ENCODE assay signal across 18 cellular contexts in the genomic region with DNA sequence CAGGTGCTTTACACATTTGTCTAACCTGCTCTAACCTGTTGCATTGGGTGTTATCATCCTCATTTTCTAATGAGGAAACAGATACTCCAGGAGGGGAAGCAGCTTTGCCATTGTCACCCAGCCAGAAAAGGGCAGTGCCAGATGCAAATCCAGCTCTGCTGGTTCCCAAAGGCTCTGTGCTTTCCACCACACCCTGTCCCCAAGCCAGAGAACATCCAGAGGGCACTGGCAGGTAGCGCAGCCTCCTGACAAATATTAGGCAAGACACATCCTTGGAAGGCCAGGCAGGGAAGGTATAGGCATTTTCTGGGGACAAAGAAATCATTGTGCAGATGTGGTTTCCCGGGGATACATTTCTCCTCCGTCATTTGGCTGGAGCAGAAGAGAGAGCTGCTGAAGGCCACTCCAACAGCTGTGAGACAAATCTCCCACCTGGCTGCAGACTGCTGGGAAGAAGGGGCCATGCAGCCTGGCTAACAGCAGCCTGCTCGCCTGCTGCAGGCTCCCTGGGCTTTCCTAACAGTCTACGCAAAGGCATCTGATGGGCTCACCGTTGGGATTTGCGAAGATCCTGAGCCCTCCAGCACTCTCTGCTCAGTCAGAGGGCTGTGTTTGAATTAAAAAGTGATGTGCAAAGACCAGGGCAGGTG.
DNase-seq lines count a peak whose midpoint lies in the region; ATAC-seq and TF ChIP-seq lines count a peak whose summit lies in the region.
"Had no signal": no experiment of that assay in that cellular context is flagged by ENCODE, and none has a peak within 500 bp of the region (broad histone marks: within the 10 kb centered on the region; RNA-seq: fewer than 3 reads in every experiment).

No MANE protein-coding gene starts in this region.

- ATAC-seq in Right ventricle myocardium superior (ENCODE audit: poor library complexity) = no peak
- ATAC-seq in Right ventricle myocardium inferior = no peak
- no peak for ATAC-seq in left ventricle myocardium superior
- ATAC-seq in HG02973 (IDR thresholded peaks at IDR 0.05; ENCODE audit: unreplicated experiment) = no peak
- ATAC-seq in HG03196 (IDR thresholded peaks at IDR 0.05; ENCODE audit: unreplicated experiment) = no peak
- ATAC-seq: PC-3 had no signal

- peaks cover 34% of the 10 kb centered on the region for H3K4me1 ChIP-seq in suprapubic skin

- DNase-seq in Right ventricle myocardium superior (peak; percentile 20), Right ventricle myocardium inferior (ENCODE audit: missing footprints) (no peak), SW480 (ENCODE audit: low spot score) (peak; percentile 23), left ventricle myocardium superior (peak; percentile 10), suprapubic skin (ENCODE audit: low spot score in 2 of 2) (no peak), KBM-7 (no peak)
- DNase-seq: DMS 273 treated with DMSO at 0.1 percent for 48 hours, H9, Kasumi-1, NCI-H1417 treated with DMSO at 0.1 percent for 48 hours, NCI-H2081 treated with DMSO at 0.1 percent for 48 hours, NCI-H2227 treated with DMSO at 0.1 percent for 48 hours, NCI-H69, PC-3, SHP77 had no signal

- no peak for TF ChIP-seq CTCF in suprapubic skin (IDR thresholded peaks at IDR 0.05)

- H3K27me3 ChIP-seq in suprapubic skin = no peaks in the 10 kb centered on the region
- H3K27me3 ChIP-seq: BLaER1 treated with 17β-estradiol and CSF1 and Interleukin-3, amounts not matched to agents 10 nM and 100 nM had no signal

- intact Hi-C loops in Right ventricle myocardium superior (cut with DNase I) (no loop called here), Right ventricle myocardium inferior (cut with DNase I) (no loop called here), left ventricle myocardium superior (cut with micrococcal nuclease) (no loop called here)

- in situ Hi-C loops in KBM-7 (cut with MboI; ENCODE audit: low pct_unique_long_range_greater_than_20kb, low sequenced_read_pairs) = no loop called here

- peaks cover 11% of the 10 kb centered on the region for H3K36me3 ChIP-seq in suprapubic skin
- H3K36me3 ChIP-seq: BLaER1 treated with 17β-estradiol and CSF1 and Interleukin-3, amounts not matched to agents 10 nM and 100 nM had no signal

- no peaks in the 10 kb centered on the region for H3K9me3 ChIP-seq in suprapubic skin
- H3K9me3 ChIP-seq: BLaER1 treated with 17β-estradiol and CSF1 and Interleukin-3, amounts not matched to agents 10 nM and 100 nM had no signal

- WGBS in suprapubic skin = 72% methylated on average over 4 of the region's 7 CpGs

- no peak for TF ChIP-seq EP300 in suprapubic skin (IDR thresholded peaks at IDR 0.05)

- H3K4me3 ChIP-seq in suprapubic skin = no peak overlapping the region
- H3K4me3 ChIP-seq: BLaER1 treated with 17β-estradiol and CSF1 and Interleukin-3, amounts not matched to agents 10 nM and 100 nM had no signal

- no peak for TF ChIP-seq POLR2A in suprapubic skin (IDR thresholded peaks at IDR 0.05)

- peak overlapping the region; percentile 73 for H3K27ac ChIP-seq in suprapubic skin
- H3K27ac ChIP-seq: BLaER1 treated with 17β-estradiol and CSF1 and Interleukin-3, amounts not matched to agents 10 nM and 100 nM had no signal

Comparison
In these comparisons a context has a peak if more than half of its experiments do, and no peak if none do; other contexts are left out.
1. DNase-seq: peak in Right ventricle myocardium superior (single experiment), SW480 (single experiment) and left ventricle myocardium superior (single experiment); none in Right ventricle myocardium inferior (single experiment), suprapubic skin (0 of 2) and KBM-7 (single experiment).